In genomic region chr5:136729901-136730355, GRCh38 we compare ENCODE assay signal across 1 cellular context.
TF ChIP-seq lines count a peak whose summit lies in the region.

No MANE protein-coding gene starts in this region.

TF ChIP-seq in HEK293, 187 proteins besides CTCF, POLR2A, EP300 and RAD21 (continued from another document):
- peak; percentile 79 for TF ChIP-seq ZNF394 (tag by site-specific recombination; IDR thresholded peaks at IDR 0.05; ENCODE audit: borderline replicate concordance)
- no peak for TF ChIP-seq ZNF292 (tag by site-specific recombination; IDR thresholded peaks at IDR 0.05; ENCODE audit: borderline replicate concordance, low read depth)
- TF ChIP-seq, protein P1, sequence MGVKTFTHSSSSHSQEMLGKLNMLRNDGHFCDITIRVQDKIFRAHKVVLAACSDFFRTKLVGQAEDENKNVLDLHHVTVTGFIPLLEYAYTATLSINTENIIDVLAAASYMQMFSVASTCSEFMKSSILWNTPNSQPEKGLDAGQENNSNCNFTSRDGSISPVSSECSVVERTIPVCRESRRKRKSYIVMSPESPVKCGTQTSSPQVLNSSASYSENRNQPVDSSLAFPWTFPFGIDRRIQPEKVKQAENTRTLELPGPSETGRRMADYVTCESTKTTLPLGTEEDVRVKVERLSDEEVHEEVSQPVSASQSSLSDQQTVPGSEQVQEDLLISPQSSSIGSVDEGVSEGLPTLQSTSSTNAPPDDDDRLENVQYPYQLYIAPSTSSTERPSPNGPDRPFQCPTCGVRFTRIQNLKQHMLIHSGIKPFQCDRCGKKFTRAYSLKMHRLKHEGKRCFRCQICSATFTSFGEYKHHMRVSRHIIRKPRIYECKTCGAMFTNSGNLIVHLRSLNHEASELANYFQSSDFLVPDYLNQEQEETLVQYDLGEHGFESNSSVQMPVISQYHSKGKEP (tag by site-specific recombination; IDR thresholded peaks at IDR 0.05) = peak; percentile 75; the same call in 1 of the 2 replicates
- peak; percentile 41 for TF ChIP-seq ZNF596 (tag by site-specific recombination; IDR thresholded peaks at IDR 0.05)
- TF ChIP-seq, protein P2, sequence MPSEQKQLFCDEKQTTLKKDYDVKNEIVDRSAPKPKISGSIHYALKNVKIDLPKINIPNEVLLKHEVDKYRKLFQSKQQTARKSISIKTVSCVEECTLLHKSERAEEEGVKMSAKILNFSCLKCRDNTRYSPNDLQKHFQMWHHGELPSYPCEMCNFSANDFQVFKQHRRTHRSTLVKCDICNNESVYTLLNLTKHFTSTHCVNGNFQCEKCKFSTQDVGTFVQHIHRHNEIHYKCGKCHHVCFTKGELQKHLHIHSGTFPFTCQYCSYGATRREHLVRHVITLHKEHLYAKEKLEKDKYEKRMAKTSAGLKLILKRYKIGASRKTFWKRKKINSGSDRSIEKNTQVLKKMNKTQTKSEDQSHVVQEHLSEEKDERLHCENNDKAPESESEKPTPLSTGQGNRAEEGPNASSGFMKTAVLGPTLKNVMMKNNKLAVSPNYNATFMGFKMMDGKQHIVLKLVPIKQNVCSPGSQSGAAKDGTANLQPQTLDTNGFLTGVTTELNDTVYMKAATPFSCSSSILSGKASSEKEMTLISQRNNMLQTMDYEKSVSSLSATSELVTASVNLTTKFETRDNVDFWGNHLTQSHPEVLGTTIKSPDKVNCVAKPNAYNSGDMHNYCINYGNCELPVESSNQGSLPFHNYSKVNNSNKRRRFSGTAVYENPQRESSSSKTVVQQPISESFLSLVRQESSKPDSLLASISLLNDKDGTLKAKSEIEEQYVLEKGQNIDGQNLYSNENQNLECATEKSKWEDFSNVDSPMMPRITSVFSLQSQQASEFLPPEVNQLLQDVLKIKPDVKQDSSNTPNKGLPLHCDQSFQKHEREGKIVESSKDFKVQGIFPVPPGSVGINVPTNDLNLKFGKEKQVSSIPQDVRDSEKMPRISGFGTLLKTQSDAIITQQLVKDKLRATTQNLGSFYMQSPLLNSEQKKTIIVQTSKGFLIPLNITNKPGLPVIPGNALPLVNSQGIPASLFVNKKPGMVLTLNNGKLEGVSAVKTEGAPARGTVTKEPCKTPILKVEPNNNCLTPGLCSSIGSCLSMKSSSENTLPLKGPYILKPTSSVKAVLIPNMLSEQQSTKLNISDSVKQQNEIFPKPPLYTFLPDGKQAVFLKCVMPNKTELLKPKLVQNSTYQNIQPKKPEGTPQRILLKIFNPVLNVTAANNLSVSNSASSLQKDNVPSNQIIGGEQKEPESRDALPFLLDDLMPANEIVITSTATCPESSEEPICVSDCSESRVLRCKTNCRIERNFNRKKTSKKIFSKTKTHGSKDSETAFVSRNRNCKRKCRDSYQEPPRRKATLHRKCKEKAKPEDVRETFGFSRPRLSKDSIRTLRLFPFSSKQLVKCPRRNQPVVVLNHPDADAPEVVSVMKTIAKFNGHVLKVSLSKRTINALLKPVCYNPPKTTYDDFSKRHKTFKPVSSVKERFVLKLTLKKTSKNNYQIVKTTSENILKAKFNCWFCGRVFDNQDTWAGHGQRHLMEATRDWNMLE (tag by site-specific recombination; conservative IDR thresholded peaks at IDR 0.05; ENCODE audit: low read depth) = peak; percentile 64
- TF ChIP-seq ZFP37 (tag by site-specific recombination; IDR thresholded peaks at IDR 0.05) = 0 out of 2 replicates have a peak, but pooled peaks have one; percentile 60
- TF ChIP-seq TCF7L2 (IDR thresholded peaks at IDR 0.05; ENCODE audit: borderline replicate concordance, low read depth, low read length) = peak; percentile 74
- TF ChIP-seq ZBTB49 (tag by site-specific recombination; IDR thresholded peaks at IDR 0.05; ENCODE audit: low read depth) = no peak
- TF ChIP-seq ZNF558 (tag by site-specific recombination; IDR thresholded peaks at IDR 0.05) = peak; percentile 91
- TF ChIP-seq ZNF530 (tag by site-specific recombination; IDR thresholded peaks at IDR 0.05; ENCODE audit: low read depth) = no peak
- peak; percentile 95 for TF ChIP-seq TSHZ1 (tag by site-specific recombination; IDR thresholded peaks at IDR 0.05; ENCODE audit: borderline replicate concordance)
